15 cellular contexts compared by ENCODE assay signal in genomic region chr7:7498881-7499280, GRCh38. TPM values are rescaled to one million over a fixed set of nuclear protein-coding genes. Genes with fewer than 3 reads are reported as not detected.
DNase-seq lines count a peak whose midpoint lies in the region; ATAC-seq and TF ChIP-seq lines count a peak whose summit lies in the region.
"Had no signal": no experiment of that assay in that cellular context is flagged by ENCODE, and none has a peak within 500 bp of the region (broad histone marks: within the 10 kb centered on the region; RNA-seq: fewer than 3 reads in every experiment).

No MANE protein-coding gene starts in this region.

- H3K9me3 ChIP-seq in SK-N-SH (no peaks in the 10 kb centered on the region), stomach (no peaks in the 10 kb centered on the region)

- POLR2A ChIA-PET in SK-N-SH (lab: Yijun Ruan, JAX): no interaction called here

- H4K20me1 ChIP-seq in SK-N-SH (ENCODE audit: insufficient read depth): no peaks in the 10 kb centered on the region

- TF ChIP-seq EP300 in SK-N-SH (IDR thresholded peaks at IDR 0.05; ENCODE audit: borderline replicate concordance in 1 of 2, low read depth in 1 of 2, low read length in 1 of 2): peak in 1 of 2 experiments; percentile 57; a peak in 1 of 4 replicates
- no peak for TF ChIP-seq EP300 in stomach (IDR thresholded peaks at IDR 0.05)

- H3K27ac ChIP-seq in SK-N-SH (ENCODE audit: low read depth in 2 of 2, low read length in 1 of 2): 0 out of 4 replicates have a peak overlapping the region, but pooled peaks of 1 of the 2 experiments have one; percentile 6
- H3K27ac ChIP-seq in stomach: no peak overlapping the region
- H3K27ac ChIP-seq: C4-2B had no signal

- WGBS in SK-N-SH (ENCODE audit: low lambda C conversion rate): 66% methylated on average over 6 of the region's 6 CpGs
- 63 to 79% (median 67%) methylated on average over 6 of the region's 6 CpGs for WGBS in stomach, 5 donors

- DNase-seq in SK-N-SH: no peak
- peak; percentile 68 to 80 for DNase-seq in NCI-H446 (lab: John Stamatoyannopoulos, UW)
- DNase-seq in epithelial cell of esophagus (ENCODE audit: low read depth): peak; percentile 8
- DNase-seq in D341Med (ENCODE audit: low spot score): no peak
- no peak for DNase-seq in activated naive CD4-positive, alpha-beta T cell (lab: John Stamatoyannopoulos, UW)
- DNase-seq in stomach: no peak
- DNase-seq: DMS79, HCEC 1CT, IMR-90, Kasumi-1, NCI-H774, SIG-M5 had no signal

- TF ChIP-seq POLR2A in stomach (IDR thresholded peaks at IDR 0.05): no peak

- H3K9ac ChIP-seq in SK-N-SH: no peak overlapping the region

- H3K79me2 ChIP-seq in SK-N-SH (ENCODE audit: insufficient read depth): no peaks in the 10 kb centered on the region

- H3K27me3 ChIP-seq in SK-N-SH (ENCODE audit: insufficient read depth) (no peaks in the 10 kb centered on the region), stomach (no peaks in the 10 kb centered on the region)

- no peaks in the 10 kb centered on the region for H3K36me3 ChIP-seq in SK-N-SH (replicated peaks in 1 of 2; ENCODE audit: control insufficient read depth in 1 of 2, insufficient read depth in 2 of 2, low read length in 1 of 2)
- H3K36me3 ChIP-seq in stomach: peaks cover 0 to 11% (median 4%) of the 10 kb centered on the region in 4 donors

- no peaks in the 10 kb centered on the region for H3K9me2 ChIP-seq in SK-N-SH

- H2AFZ ChIP-seq in SK-N-SH (ENCODE audit: low read depth): no peak overlapping the region

- TF ChIP-seq CTCF in SK-N-SH (IDR thresholded peaks at IDR 0.05) (no peak), epithelial cell of esophagus (IDR thresholded peaks at IDR 0.05; ENCODE audit: insufficient read depth, low read depth, low read length, missing control alignments) (no peak), stomach (IDR thresholded peaks at IDR 0.05) (no peak)

- CTCF ChIA-PET in SK-N-SH (lab: Yijun Ruan, JAX): interaction anchor here (1.3 to 1.5 kb wide), 2 partner anchors 24 to 75 kb away, joined by 4 to 7 read pairs; no protein-coding TSS in a partner anchor

- no peak for ATAC-seq in SK-N-SH treated with all-trans-retinoic acid at 6 μM for 48 hours
- no peak for ATAC-seq in HG03280 (IDR thresholded peaks at IDR 0.05; ENCODE audit: unreplicated experiment)

- H3K4me3 ChIP-seq in SK-N-SH (ENCODE audit: low read depth in 2 of 2, low read length in 1 of 2): no peak overlapping the region
- H3K4me3 ChIP-seq in epithelial cell of esophagus (ENCODE audit: low read length): no peak overlapping the region
- no peak overlapping the region for H3K4me3 ChIP-seq in stomach

- H3F3A ChIP-seq in SK-N-SH (replicated peaks; ENCODE audit: insufficient read depth): no peaks in the 10 kb centered on the region

- intact Hi-C loops in stomach (cut with DNase I; ENCODE audit: low total_unique reads): no loop called here

- H3K4me2 ChIP-seq in SK-N-SH: no peak overlapping the region

- TF ChIP-seq RAD21 in SK-N-SH (IDR thresholded peaks at IDR 0.05; ENCODE audit: low read length): no peak

- peaks cover 0 to 6% of the 10 kb centered on the region in 2 experiments; a peak in 1 of 4 replicates for H3K4me1 ChIP-seq in SK-N-SH (ENCODE audit: control insufficient read depth in 1 of 2, insufficient read depth in 2 of 2, low read depth in 1 of 2, low read length in 1 of 2)
- H3K4me1 ChIP-seq in stomach: no peaks in the 10 kb centered on the region

TF ChIP-seq in SK-N-SH, 30 proteins besides CTCF, POLR2A, EP300 and RAD21:
- TF ChIP-seq ZBTB33 (IDR thresholded peaks at IDR 0.05; ENCODE audit: borderline replicate concordance, low read depth): no peak
- TF ChIP-seq NRF1 (IDR thresholded peaks at IDR 0.05; ENCODE audit: low read depth, low read length): no peak
- TF ChIP-seq RFX5 (IDR thresholded peaks at IDR 0.05; ENCODE audit: low read length): no peak
- TF ChIP-seq RXRA (IDR thresholded peaks at IDR 0.05; ENCODE audit: borderline replicate concordance, low read depth): no peak
- peak; percentile 47; the same call in 1 of the 2 replicates for TF ChIP-seq MXI1 (IDR thresholded peaks at IDR 0.05; ENCODE audit: low read depth, low read length)
- peak; percentile 37; the same call in 1 of the 2 replicates for TF ChIP-seq GATA2 (CRISPR knock-in tag; IDR thresholded peaks at IDR 0.05)
- TF ChIP-seq SMC3 (IDR thresholded peaks at IDR 0.05; ENCODE audit: low read depth, low read length): no peak
- TF ChIP-seq TAF1 (IDR thresholded peaks at IDR 0.05; ENCODE audit: borderline replicate concordance, low read depth, low read length): no peak

TF ChIP-seq in SK-N-SH treated with all-trans-retinoic acid at 6 μM for 48 hours, 23 proteins besides CTCF, POLR2A, EP300 and RAD21:
- no peak for TF ChIP-seq PPARA (CRISPR knock-in tag; IDR thresholded peaks at IDR 0.05; ENCODE audit: borderline replicate concordance)
- TF ChIP-seq CSDC2 (CRISPR knock-in tag; IDR thresholded peaks at IDR 0.05): no peak
- TF ChIP-seq RARB (CRISPR knock-in tag; IDR thresholded peaks at IDR 0.05): no peak
- no peak for TF ChIP-seq BACH2 (CRISPR knock-in tag; IDR thresholded peaks at IDR 0.05; ENCODE audit: borderline replicate concordance)
- no peak for TF ChIP-seq ZNF565 (CRISPR knock-in tag; conservative IDR thresholded peaks at IDR 0.05; ENCODE audit: low read depth)
- TF ChIP-seq TCF4 (CRISPR knock-in tag; IDR thresholded peaks at IDR 0.05; ENCODE audit: borderline replicate concordance): no peak
- TF ChIP-seq CREB5 (CRISPR knock-in tag; IDR thresholded peaks at IDR 0.05; ENCODE audit: low read depth): no peak

RNA-seq across cellular contexts. Expression of gene COL28A1, which starts 36.8 kb away (rescaled TPM):
- polyA plus RNA-seq in SK-N-SH (2012; rRNA removed): 0.08 TPM in 1 of 2 replicates, not detected in the other
- polyA plus RNA-seq in SK-N-SH (2012; cell fraction: cytosol; rRNA removed): 0.03 and 0.10 TPM in 2 replicates
- 0.21 and 0.23 TPM in 2 replicates for polyA plus RNA-seq in SK-N-SH (2012; cell fraction: nucleus; rRNA removed)
- total RNA-seq in stomach: 10 to 100 TPM in 2 of 5 donors, 1 to 10 TPM in 2, under 1 TPM in 1; 0.58 to 39.7 (median 5.7) TPM
- polyA plus RNA-seq in stomach: 1 to 10 TPM; 1.7 to 4.0 (median 2.5) TPM

Comparison
In these comparisons a context has a peak if more than half of its experiments do, and no peak if none do; other contexts are left out.
1. DNase-seq: peak in NCI-H446 (2 of 2) and epithelial cell of esophagus (single experiment); none in SK-N-SH (single experiment), D341Med (single experiment), activated naive CD4-positive, alpha-beta T cell (0 of 4) and stomach (single experiment).